Comparison of ENCODE assay signal across 28 cellular contexts in genomic region chr5:83834306-83834705, GRCh38.
"Had no signal": no experiment of that assay in that cellular context is flagged by ENCODE, and none has a peak within 500 bp of the region (broad histone marks: within the 10 kb centered on the region; RNA-seq: fewer than 3 reads in every experiment).

No MANE protein-coding gene starts in this region.

- H3K4me3 ChIP-seq: coronary artery, dorsolateral prefrontal cortex had no signal

- H3K36me3 ChIP-seq: brain microvascular endothelial cell had no signal

- H3K27ac ChIP-seq: brain microvascular endothelial cell, coronary artery, dorsolateral prefrontal cortex had no signal

- H3K4me3 Mint-ChIP-seq: activated CD4-positive, alpha-beta memory T cell treated with anti-CD3 and anti-CD28 coated beads, Interleukin-2, amount 10 ng/mL, durations not matched to agents 7 days and 5 days; activated CD4-positive, alpha-beta T cell treated with anti-CD3 and anti-CD28 coated beads, Interleukin-2, amount 10 ng/mL, durations not matched to agents 7 days and 5 days; activated naive CD4-positive, alpha-beta T cell treated with anti-CD3 and anti-CD28 coated beads, Interleukin-2, amount 10 ng/mL, durations not matched to agents 7 days and 5 days; activated naive CD8-positive, alpha-beta T cell treated with anti-CD3 and anti-CD28 coated beads, Interleukin-2, amount 10 ng/mL, durations not matched to agents 7 days and 5 days; activated T-cell treated with anti-CD3 and anti-CD28 coated beads, Interleukin-2, amount 50 U/mL, for 24 hours; activated T-cell treated with anti-CD3 and anti-CD28 coated beads, Interleukin-2, amount 50 U/mL, for 72 hours; central memory CD8-positive, alpha-beta T cell; dendritic cell treated with granulocyte-macrophage colony-stimulating factor and Interleukin-4, amounts not matched to agents 40 ng/mL and 50 ng/mL, for 4 days; endodermal cell; T-helper 17 cell; T-helper 2 cell treated with Interferon-gamma antibody and Interleukin-4, amounts not matched to agents 5 μg/mL and 100 μg/mL, for 36 hours had no signal

- DNase-seq: activated CD4-positive, alpha-beta memory T cell treated with anti-CD3 and anti-CD28 coated beads, Interleukin-2, amount 10 ng/mL, durations not matched to agents 7 days and 5 days; activated CD4-positive, alpha-beta T cell treated with anti-CD3 and anti-CD28 coated beads for 1 hour; activated CD4-positive, alpha-beta T cell treated with anti-CD3 and anti-CD28 coated beads for 4 hours; activated CD4-positive, alpha-beta T cell treated with anti-CD3 and anti-CD28 coated beads, Interleukin-2, amount 10 ng/mL, durations not matched to agents 7 days and 5 days; activated CD4-positive, alpha-beta T cell treated with anti-CD3 and anti-CD28 coated beads, Interleukin-2, amount 50 U/mL, for 4 hours; activated CD4-positive, CD25-positive, alpha-beta regulatory T cell; activated CD8-positive, alpha-beta memory T cell treated with anti-CD3 and anti-CD28 coated beads, Interleukin-2, amount 50 U/mL, for 48 hours; activated gamma-delta T cell; activated naive CD4-positive, alpha-beta T cell; activated naive CD4-positive, alpha-beta T cell treated with anti-CD3 and anti-CD28 coated beads, Interleukin-2, amount 10 ng/mL, durations not matched to agents 7 days and 5 days; activated naive CD8-positive, alpha-beta T cell treated with anti-CD3 and anti-CD28 coated beads, Interleukin-2, amount 10 ng/mL, durations not matched to agents 7 days and 5 days; activated T-cell treated with anti-CD3 and anti-CD28 coated beads for 4 hours; activated T-cell treated with anti-CD3 and anti-CD28 coated beads, Interleukin-2, amount 50 U/mL, for 24 hours; activated T-cell treated with anti-CD3 and anti-CD28 coated beads, Interleukin-2, amount 50 U/mL, for 72 hours; brain microvascular endothelial cell; dorsolateral prefrontal cortex; effector memory CD4-positive, alpha-beta T cell; endodermal cell; foreskin fibroblast; T-helper 1 cell; T-helper 17 cell; T1000 had no signal

- H3K27me3 Mint-ChIP-seq: central memory CD8-positive, alpha-beta T cell; dendritic cell treated with granulocyte-macrophage colony-stimulating factor and Interleukin-4, amounts not matched to agents 40 ng/mL and 50 ng/mL, for 4 days; T-helper 17 cell had no signal

- ATAC-seq: activated naive CD4-positive, alpha-beta T cell treated with anti-CD3 and anti-CD28 coated beads, Interleukin-2, amount 50 U/mL, for 72 hours; activated T-cell treated with anti-CD3 and anti-CD28 coated beads, Interleukin-2, amount 50 U/mL, for 72 hours; esophagus mucosa; T-helper 17 cell had no signal

- H3K27ac Mint-ChIP-seq: activated CD4-positive, alpha-beta memory T cell treated with anti-CD3 and anti-CD28 coated beads, Interleukin-2, amount 10 ng/mL, durations not matched to agents 7 days and 5 days; activated CD4-positive, alpha-beta T cell treated with anti-CD3 and anti-CD28 coated beads, Interleukin-2, amount 10 ng/mL, durations not matched to agents 7 days and 5 days; activated naive CD4-positive, alpha-beta T cell treated with anti-CD3 and anti-CD28 coated beads, Interleukin-2, amount 10 ng/mL, durations not matched to agents 7 days and 5 days; activated naive CD4-positive, alpha-beta T cell treated with anti-CD3 and anti-CD28 coated beads, Interleukin-2, amount 50 U/mL, for 72 hours; activated naive CD8-positive, alpha-beta T cell treated with anti-CD3 and anti-CD28 coated beads, Interleukin-2, amount 10 ng/mL, durations not matched to agents 7 days and 5 days; activated T-cell treated with anti-CD3 and anti-CD28 coated beads, Interleukin-2, amount 50 U/mL, for 24 hours; activated T-cell treated with anti-CD3 and anti-CD28 coated beads, Interleukin-2, amount 50 U/mL, for 72 hours; dendritic cell treated with granulocyte-macrophage colony-stimulating factor and Interleukin-4, amounts not matched to agents 40 ng/mL and 50 ng/mL, for 4 days; endodermal cell; T-helper 17 cell; T-helper 2 cell treated with Interferon-gamma antibody and Interleukin-4, amounts not matched to agents 5 μg/mL and 100 μg/mL, for 36 hours had no signal

- H3K9me3 Mint-ChIP-seq: activated CD4-positive, alpha-beta T cell treated with anti-CD3 and anti-CD28 coated beads, Interleukin-2, amount 10 ng/mL, durations not matched to agents 7 days and 5 days; activated naive CD4-positive, alpha-beta T cell treated with anti-CD3 and anti-CD28 coated beads, Interleukin-2, amount 10 ng/mL, durations not matched to agents 7 days and 5 days; activated naive CD8-positive, alpha-beta T cell treated with anti-CD3 and anti-CD28 coated beads, Interleukin-2, amount 10 ng/mL, durations not matched to agents 7 days and 5 days; activated T-cell treated with anti-CD3 and anti-CD28 coated beads, Interleukin-2, amount 50 U/mL, for 24 hours; dendritic cell treated with granulocyte-macrophage colony-stimulating factor and Interleukin-4, amounts not matched to agents 40 ng/mL and 50 ng/mL, for 4 days; endodermal cell; T-helper 2 cell treated with Interferon-gamma antibody and Interleukin-4, amounts not matched to agents 5 μg/mL and 100 μg/mL, for 36 hours had no signal

- H3K27me3 ChIP-seq: brain microvascular endothelial cell, dorsolateral prefrontal cortex had no signal

- H3K36me3 Mint-ChIP-seq: activated naive CD4-positive, alpha-beta T cell treated with anti-CD3 and anti-CD28 coated beads, Interleukin-2, amount 10 ng/mL, durations not matched to agents 7 days and 5 days; activated naive CD4-positive, alpha-beta T cell treated with anti-CD3 and anti-CD28 coated beads, Interleukin-2, amount 50 U/mL, for 72 hours; activated naive CD8-positive, alpha-beta T cell treated with anti-CD3 and anti-CD28 coated beads, Interleukin-2, amount 10 ng/mL, durations not matched to agents 7 days and 5 days had no signal

- H3K4me1 Mint-ChIP-seq: activated CD4-positive, alpha-beta memory T cell treated with anti-CD3 and anti-CD28 coated beads, Interleukin-2, amount 10 ng/mL, durations not matched to agents 7 days and 5 days; activated CD4-positive, alpha-beta T cell treated with anti-CD3 and anti-CD28 coated beads, Interleukin-2, amount 10 ng/mL, durations not matched to agents 7 days and 5 days; activated naive CD4-positive, alpha-beta T cell treated with anti-CD3 and anti-CD28 coated beads, Interleukin-2, amount 10 ng/mL, durations not matched to agents 7 days and 5 days; activated naive CD8-positive, alpha-beta T cell treated with anti-CD3 and anti-CD28 coated beads, Interleukin-2, amount 10 ng/mL, durations not matched to agents 7 days and 5 days; central memory CD8-positive, alpha-beta T cell; endodermal cell; T-helper 17 cell had no signal
